In genomic region chr18:24231773-24232735, GRCh38 we compare ENCODE assay signal across 9 cellular contexts.
A peak's percentile ranks its signal among the peaks of the same experiment; 100 is the strongest.
DNase-seq lines count a peak whose midpoint lies in the region; ATAC-seq and TF ChIP-seq lines count a peak whose summit lies in the region.
"Had no signal": no experiment of that assay in that cellular context is flagged by ENCODE, and none has a peak within 500 bp of the region (broad histone marks: within the 10 kb centered on the region; RNA-seq: fewer than 3 reads in every experiment).

No MANE protein-coding gene starts in this region.

- ATAC-seq in left colon = peak; percentile 38

- peaks cover 12% of the 10 kb centered on the region for H3K4me1 ChIP-seq in neural progenitor cell

- intact Hi-C loops in left colon (cut with DNase I, micrococcal nuclease) = no loop called here

- no peaks in the 10 kb centered on the region for H3K27me3 Mint-ChIP-seq in mesothelial cell of epicardium (ENCODE audit: low read depth)
- H3K27me3 Mint-ChIP-seq in neural progenitor cell (ENCODE audit: insufficient read depth, low read depth) = no peaks in the 10 kb centered on the region

- H3K27ac Mint-ChIP-seq in mesothelial cell of epicardium (no peak overlapping the region), neural progenitor cell (no peak overlapping the region)
- H3K27ac Mint-ChIP-seq: activated T-helper 1 cell treated with anti-CD3 and anti-CD28 coated beads, Interleukin-12 subunit alpha, Interleukin-12 subunit beta, Interleukin-2, Interleukin-4 antibody, amounts not matched to agents 30 ng/mL and 10 ng/mL and 1 ng/mL, durations not matched to agents 14 hours and 24 hours and 36 hours had no signal

- H3F3A ChIP-seq in neural progenitor cell (ENCODE audit: low read depth) = peaks cover 8% of the 10 kb centered on the region

- H3K36me3 ChIP-seq in MG63 (peaks cover 3% of the 10 kb centered on the region), neural progenitor cell (no peaks in the 10 kb centered on the region)

- H3K27ac ChIP-seq in cingulate gyrus (ENCODE audit: low read depth, low read length) (peak overlapping the region; percentile 48), substantia nigra (ENCODE audit: low read depth, low read length, poor library complexity, severe bottlenecking) (peak overlapping the region; percentile 8), neural progenitor cell (no peak overlapping the region)

- TF ChIP-seq CTCF in mesothelial cell of epicardium (IDR thresholded peaks at IDR 0.05; ENCODE audit: unreplicated experiment) = no peak
- no peak for TF ChIP-seq CTCF in neural progenitor cell (IDR thresholded peaks at IDR 0.05)

- H3K36me3 Mint-ChIP-seq in mesothelial cell of epicardium = peaks cover 20% of the 10 kb centered on the region
- H3K36me3 Mint-ChIP-seq in neural progenitor cell = peaks cover 33% of the 10 kb centered on the region

- no peak overlapping the region for H3K9ac ChIP-seq in neural progenitor cell

- peak; percentile 68 for DNase-seq in MG63
- no peak for DNase-seq in left colon
- DNase-seq in substantia nigra (lab: John Stamatoyannopoulos, UW) = no peak
- no peak for DNase-seq in mesothelial cell of epicardium (ENCODE audit: low spot score in 2 of 2, unreplicated experiment in 2 of 2)
- no peak for DNase-seq in iPS-NIHi11 (ENCODE audit: low spot score)
- DNase-seq in NCI-H2107 treated with DMSO at 0.1 percent for 48 hours (lab: John Stamatoyannopoulos, UW; ENCODE audit: unreplicated experiment) = no peak
- DNase-seq in neural progenitor cell (ENCODE audit: low spot score) = no peak

- H3K4me3 ChIP-seq in MG63 = no peak overlapping the region
- H3K4me3 ChIP-seq in neural progenitor cell = no peak overlapping the region

- H3K9me3 ChIP-seq in MG63 (no peaks in the 10 kb centered on the region), neural progenitor cell (ENCODE audit: low read depth) (no peaks in the 10 kb centered on the region)

- peaks cover 6% of the 10 kb centered on the region for H3K9me3 Mint-ChIP-seq in mesothelial cell of epicardium
- no peaks in the 10 kb centered on the region for H3K9me3 Mint-ChIP-seq in neural progenitor cell
- H3K9me3 Mint-ChIP-seq: activated T-helper 1 cell treated with anti-CD3 and anti-CD28 coated beads, Interleukin-12 subunit alpha, Interleukin-12 subunit beta, Interleukin-2, Interleukin-4 antibody, amounts not matched to agents 30 ng/mL and 10 ng/mL and 1 ng/mL, durations not matched to agents 14 hours and 24 hours and 36 hours had no signal

- H3K4me2 ChIP-seq in neural progenitor cell = no peak overlapping the region

- no peak overlapping the region for H2AFZ ChIP-seq in neural progenitor cell (replicated peaks)

- no peaks in the 10 kb centered on the region for H3K27me3 ChIP-seq in MG63
- no peaks in the 10 kb centered on the region for H3K27me3 ChIP-seq in neural progenitor cell

- no peaks in the 10 kb centered on the region for H3K79me2 ChIP-seq in neural progenitor cell (ENCODE audit: low read depth)

- H4K20me1 ChIP-seq in neural progenitor cell (ENCODE audit: low read depth) = no peaks in the 10 kb centered on the region

- H3K4me3 Mint-ChIP-seq in mesothelial cell of epicardium = no peak overlapping the region
- no peak overlapping the region for H3K4me3 Mint-ChIP-seq in neural progenitor cell
- H3K4me3 Mint-ChIP-seq: activated T-helper 1 cell treated with anti-CD3 and anti-CD28 coated beads, Interleukin-12 subunit alpha, Interleukin-12 subunit beta, Interleukin-2, Interleukin-4 antibody, amounts not matched to agents 30 ng/mL and 10 ng/mL and 1 ng/mL, durations not matched to agents 14 hours and 24 hours and 36 hours had no signal

- H3K4me1 Mint-ChIP-seq in mesothelial cell of epicardium (peaks cover 33% of the 10 kb centered on the region), neural progenitor cell (peaks cover 4% of the 10 kb centered on the region)
